Comparison of ENCODE assay signal across 23 cellular contexts in genomic region chr7:78071821-78072590, GRCh38.
"Had no signal": no experiment of that assay in that cellular context is flagged by ENCODE, and none has a peak within 500 bp of the region (broad histone marks: within the 10 kb centered on the region; RNA-seq: fewer than 3 reads in every experiment).

No MANE protein-coding gene starts in this region.

- H3K36me3 Mint-ChIP-seq: IgD-negative memory B cell had no signal

- DNase-seq: Kasumi-1, MM.1S, NCI-H1092 treated with DMSO at 0.1 percent for 48 hours, NCI-H1436, NCI-H187, NCI-H2029, NCI-H2081 treated with DMSO at 0.1 percent for 48 hours, NCI-H2171, NCI-H226, NCI-H446, NCI-H510A, NCI-H524 treated with DMSO at 0.1 percent for 48 hours, NCI-H69, NCI-H774, PC-3, SHP77, SK-N-SH had no signal

- H3K4me3 Mint-ChIP-seq: IgD-negative memory B cell had no signal

- H3K27ac Mint-ChIP-seq: IgD-negative memory B cell had no signal

- H3K9me3 Mint-ChIP-seq: IgD-negative memory B cell had no signal

- H3K9me3 ChIP-seq: SK-N-SH had no signal

- H3K27ac ChIP-seq: HL-60, KMS-11, RWPE1 had no signal

- H3K4me3 ChIP-seq: K562 had no signal

- ATAC-seq: K562, Panc1, PC-3 had no signal

- H3K4me1 Mint-ChIP-seq: IgD-negative memory B cell had no signal
